Comparison of ENCODE assay signal across 20 cellular contexts in the genomic region with DNA sequence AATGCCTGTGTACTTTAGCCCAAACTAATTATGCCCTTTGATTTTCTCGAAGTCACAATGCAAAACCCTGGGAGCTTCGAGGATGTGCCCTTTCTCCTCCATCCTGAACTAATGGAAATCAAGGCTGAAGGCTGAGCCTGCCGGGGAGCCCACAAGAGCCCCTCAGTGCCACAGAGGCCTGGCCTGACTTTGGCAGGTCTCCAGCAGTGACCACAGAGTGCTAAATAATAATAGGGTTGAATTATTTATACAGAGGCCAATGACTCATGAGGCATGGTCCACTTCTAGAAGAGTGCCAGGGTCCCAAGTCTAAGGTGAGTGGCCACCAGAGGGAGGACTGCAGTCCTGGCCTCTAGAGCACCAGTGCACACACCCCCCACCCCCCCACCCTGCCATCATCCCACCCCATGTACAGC. TPM values are rescaled to one million over a fixed set of nuclear protein-coding genes. Genes with fewer than 3 reads are reported as not detected.
A peak's percentile ranks its signal among the peaks of the same experiment; 100 is the strongest.
DNase-seq lines count a peak whose midpoint lies in the region; ATAC-seq, FAIRE-seq and TF ChIP-seq lines count a peak whose summit lies in the region.
"Had no signal": no experiment of that assay in that cellular context is flagged by ENCODE, and none has a peak within 500 bp of the region (broad histone marks: within the 10 kb centered on the region; RNA-seq: fewer than 3 reads in every experiment).

No MANE protein-coding gene starts in this region.

- no peak overlapping the region for H3K4me3 Mint-ChIP-seq in GM23338
- H3K4me3 Mint-ChIP-seq: activated CD4-positive, alpha-beta memory T cell treated with anti-CD3 and anti-CD28 coated beads for 36 hours had no signal

- no peaks in the 10 kb centered on the region for H3K9me3 Mint-ChIP-seq in GM23338
- H3K9me3 Mint-ChIP-seq: activated CD4-positive, alpha-beta memory T cell treated with anti-CD3 and anti-CD28 coated beads for 36 hours had no signal

- H3K4me1 Mint-ChIP-seq in GM23338 = peaks cover 20% of the 10 kb centered on the region

- TF ChIP-seq CTCF in Peyer's patch (IDR thresholded peaks at IDR 0.05) (peak in 3 of 6 experiments; percentile 32 to 36 (median 33)), GM23338 (conservative IDR thresholded peaks at IDR 0.05; ENCODE audit: low read depth in 2 of 2) (0 out of 4 replicates have a peak, but pooled peaks of 1 of the 2 experiments have one; percentile 11)

- peaks cover 6% of the 10 kb centered on the region for H3K27me3 Mint-ChIP-seq in GM23338 (ENCODE audit: insufficient read depth, low read depth, poor library complexity)

- no peaks in the 10 kb centered on the region for H3K79me2 ChIP-seq in GM23338 (replicated peaks; ENCODE audit: insufficient read depth)

- no peak for FAIRE-seq in small intestine (lab: Jason Lieb, UNC)
- FAIRE-seq: A204.1, bronchial epithelial cell had no signal

- H3F3A ChIP-seq in GM23338 (replicated peaks; ENCODE audit: low read depth) = 0 out of 2 replicates have a peak, but pooled peaks cover 6% of the 10 kb centered on the region

- DNase-seq in NCI-H2196 (lab: John Stamatoyannopoulos, UW; ENCODE audit: unreplicated experiment) = peak; percentile 2
- DNase-seq in NCI-H2196 treated with DMSO at 0.1 percent for 48 hours (lab: John Stamatoyannopoulos, UW; ENCODE audit: unreplicated experiment) = no peak
- DNase-seq in Peyer's patch = peak in 2 of 3 donors; percentile 69
- peak; percentile 23 for DNase-seq in hepatic stellate cell (ENCODE audit: low spot score)
- peak; percentile 89 for DNase-seq in small intestine
- no peak for DNase-seq in kidney glomerular epithelial cell (lab: John Stamatoyannopoulos, UW)
- DNase-seq in GM23338 (ENCODE audit: low spot score) = no peak
- DNase-seq in AG08395 (ENCODE audit: low spot score) = no peak
- DNase-seq: activated CD4-positive, alpha-beta memory T cell treated with anti-CD3 and anti-CD28 coated beads for 36 hours; activated naive CD4-positive, alpha-beta T cell; DND-41; lower lobe of right lung; NCI-H2171; stimulated activated CD4-positive, alpha-beta T cell treated with anti-CD3 and anti-CD28 coated beads, Interleukin-12 subunit alpha, Interleukin-12 subunit beta, amount 100 ng/mL, for 4 hours; T1000; transverse colon had no signal

- H3K36me3 ChIP-seq in Peyer's patch = no peaks in the 10 kb centered on the region
- H3K36me3 ChIP-seq in small intestine (ENCODE audit: control insufficient read depth in 2 of 2, insufficient read depth in 2 of 2, low read length in 2 of 2) = no peaks in the 10 kb centered on the region
- no peaks in the 10 kb centered on the region for H3K36me3 ChIP-seq in GM23338 (ENCODE audit: insufficient read depth)
- H3K36me3 ChIP-seq: lower lobe of right lung, neutrophil, transverse colon had no signal

- H3K4me1 ChIP-seq in Peyer's patch (peaks cover 0 to 14% (median 1%) of the 10 kb centered on the region in 4 donors), small intestine (ENCODE audit: control insufficient read depth in 2 of 2, insufficient read depth in 1 of 2, low read depth in 1 of 2, low read length in 1 of 2) (peaks cover 0 to 10% of the 10 kb centered on the region in 2 donors), GM23338 (ENCODE audit: insufficient read depth) (peaks cover 6% of the 10 kb centered on the region; the same call in 1 of the 2 replicates)
- H3K4me1 ChIP-seq: lower lobe of right lung had no signal

- no peaks in the 10 kb centered on the region for H3K9me2 ChIP-seq in GM23338 (ENCODE audit: insufficient read depth)

- H3K4me2 ChIP-seq in GM23338 = no peak overlapping the region

- no peak overlapping the region for H3K27ac ChIP-seq in Peyer's patch
- no peak overlapping the region for H3K27ac ChIP-seq in small intestine (ENCODE audit: low read depth in 1 of 2, low read length in 1 of 2)
- no peak overlapping the region for H3K27ac ChIP-seq in GM23338 (ENCODE audit: low read depth)
- H3K27ac ChIP-seq: lower lobe of right lung, neutrophil, RWPE1, transverse colon had no signal

- H3K9me3 ChIP-seq in Peyer's patch (no peaks in the 10 kb centered on the region), small intestine (ENCODE audit: control insufficient read depth, low read depth) (no peaks in the 10 kb centered on the region)
- H3K9me3 ChIP-seq: lower lobe of right lung, neutrophil, transverse colon had no signal

- H4K20me1 ChIP-seq in GM23338 (replicated peaks; ENCODE audit: insufficient read depth) = no peaks in the 10 kb centered on the region

- H3K27ac Mint-ChIP-seq in GM23338 = no peak overlapping the region
- H3K27ac Mint-ChIP-seq: activated CD4-positive, alpha-beta memory T cell treated with anti-CD3 and anti-CD28 coated beads for 36 hours had no signal

- no peak for TF ChIP-seq POLR2A in Peyer's patch (IDR thresholded peaks at IDR 0.05)

- 14 to 43% (median 17%) methylated on average over 3 of the region's 3 CpGs for WGBS in small intestine, 3 donors

- H3K4me3 ChIP-seq in Peyer's patch (no peak overlapping the region), small intestine (ENCODE audit: low read depth in 1 of 2, low read length in 2 of 2) (no peak overlapping the region), GM23338 (no peak overlapping the region)
- H3K4me3 ChIP-seq: lower lobe of right lung, transverse colon had no signal

- H3K27me3 ChIP-seq in Peyer's patch (no peaks in the 10 kb centered on the region), small intestine (ENCODE audit: control insufficient read depth in 2 of 2, insufficient read depth in 2 of 2, low read length in 2 of 2) (peaks cover 0 to 2% of the 10 kb centered on the region in 2 donors), GM23338 (ENCODE audit: insufficient read depth) (no peaks in the 10 kb centered on the region)
- H3K27me3 ChIP-seq: transverse colon had no signal

- no peak overlapping the region for H2AFZ ChIP-seq in GM23338

- no peaks in the 10 kb centered on the region for H3K36me3 Mint-ChIP-seq in GM23338 (ENCODE audit: low read depth)
- H3K36me3 Mint-ChIP-seq: activated CD4-positive, alpha-beta memory T cell treated with anti-CD3 and anti-CD28 coated beads for 36 hours had no signal

- ATAC-seq in GM23338 = no peak

TF ChIP-seq in GM23338, 12 proteins besides CTCF, POLR2A, EP300 and RAD21 (continues in another document):
- TF ChIP-seq EZH2 (IDR thresholded peaks at IDR 0.05; ENCODE audit: low read depth, unreplicated experiment) (no peak), POLR2AphosphoS5 (IDR thresholded peaks at IDR 0.05; ENCODE audit: low read depth) (no peak), NANOG (IDR thresholded peaks at IDR 0.05; ENCODE audit: borderline replicate concordance) (no peak), JUNB (IDR thresholded peaks at IDR 0.05; ENCODE audit: unreplicated experiment) (no peak), ZNF114 (CRISPR knock-in tag; IDR thresholded peaks at IDR 0.05) (no peak), STAT1 (IDR thresholded peaks at IDR 0.05; ENCODE audit: unreplicated experiment) (no peak), CREB1 (CRISPR knock-in tag; IDR thresholded peaks at IDR 0.05; ENCODE audit: low read depth) (no peak)
- TF ChIP-seq, protein P1, sequence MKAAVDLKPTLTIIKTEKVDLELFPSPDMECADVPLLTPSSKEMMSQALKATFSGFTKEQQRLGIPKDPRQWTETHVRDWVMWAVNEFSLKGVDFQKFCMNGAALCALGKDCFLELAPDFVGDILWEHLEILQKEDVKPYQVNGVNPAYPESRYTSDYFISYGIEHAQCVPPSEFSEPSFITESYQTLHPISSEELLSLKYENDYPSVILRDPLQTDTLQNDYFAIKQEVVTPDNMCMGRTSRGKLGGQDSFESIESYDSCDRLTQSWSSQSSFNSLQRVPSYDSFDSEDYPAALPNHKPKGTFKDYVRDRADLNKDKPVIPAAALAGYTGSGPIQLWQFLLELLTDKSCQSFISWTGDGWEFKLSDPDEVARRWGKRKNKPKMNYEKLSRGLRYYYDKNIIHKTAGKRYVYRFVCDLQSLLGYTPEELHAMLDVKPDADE (IDR thresholded peaks at IDR 0.05) = no peak

RNA-seq across cellular contexts. Expression of a gene that starts 19.1 kb away (rescaled TPM):
- total RNA-seq in Peyer's patch = 10 to 100 TPM; 33.8 to 50.7 (median 43.8) TPM
- polyA plus RNA-seq in small intestine = 10 to 100 TPM; 18.2 to 38.9 (median 22.4) TPM
- total RNA-seq in GM23338 (2014; rRNA removed; shearing (Covaris generic)) = 13.8 and 15.5 TPM in 2 replicates
- 6.5 and 7.5 TPM in 2 replicates for polyA plus RNA-seq in GM23338 (2016; fragmentation: Nextera tagmentation; extraction: Ambion mirVana)

Comparison
In these comparisons a context has a peak if more than half of its experiments do, and no peak if none do; other contexts are left out.
1. DNase-seq: peak in NCI-H2196 (single experiment), Peyer's patch (2 of 3), hepatic stellate cell (single experiment) and small intestine (single experiment); none in NCI-H2196 treated with DMSO at 0.1 percent for 48 hours (single experiment), kidney glomerular epithelial cell (single experiment), GM23338 (single experiment) and AG08395 (single experiment).